ENCODE assay signal across 8 cellular contexts in the genomic region with DNA sequence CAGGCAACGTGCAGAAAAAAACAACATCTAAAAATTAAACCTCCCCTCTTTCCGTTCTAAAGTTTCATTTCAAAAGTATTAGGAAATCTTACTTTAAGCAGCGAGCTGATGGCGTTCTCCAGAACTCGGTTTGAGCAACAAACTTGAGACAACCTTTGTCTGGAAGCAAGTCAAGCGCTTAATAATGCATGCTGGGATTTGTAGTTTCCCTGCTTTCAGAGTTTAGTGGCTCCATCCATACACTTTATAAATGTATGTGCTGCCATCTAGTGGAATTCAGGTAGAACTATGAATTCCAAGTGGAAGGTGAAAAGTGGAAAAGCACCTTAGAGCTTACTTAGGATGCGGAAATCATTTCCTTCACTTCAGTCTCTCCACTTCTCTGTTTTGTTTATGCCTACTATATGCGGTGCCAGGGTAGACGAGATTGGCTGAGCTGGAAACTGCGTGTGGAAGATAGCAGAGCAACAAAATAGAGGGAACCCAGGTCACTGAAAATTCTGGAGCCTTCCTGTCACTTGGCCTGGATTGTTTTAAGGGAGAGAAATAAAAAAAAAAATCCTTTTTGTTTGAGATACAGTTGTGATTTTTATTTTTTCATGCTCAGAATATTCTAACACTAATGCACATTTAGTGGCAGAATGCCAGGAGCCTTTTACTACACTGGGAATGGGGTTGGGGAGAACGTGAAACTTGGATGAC. TPM values are rescaled to one million over a fixed set of nuclear protein-coding genes. Genes with fewer than 3 reads are reported as not detected.
A peak's percentile ranks its signal among the peaks of the same experiment; 100 is the strongest.
DNase-seq lines count a peak whose midpoint lies in the region; ATAC-seq and TF ChIP-seq lines count a peak whose summit lies in the region.

TSS of gene BDH2 (minus strand) at position 144 of the 702 bp plus-strand sequence. CDS start 3,580 bp downstream, outside the sequence.

- H3K4me1 ChIP-seq in breast epithelium (peaks cover 0 to 3% of the 10 kb centered on the region in 2 donors), iPS DF 6.9 (ENCODE audit: control insufficient read depth, insufficient read depth, low read length) (no peaks in the 10 kb centered on the region)

- H3K36me3 ChIP-seq in breast epithelium (no peaks in the 10 kb centered on the region), iPS DF 6.9 (ENCODE audit: control insufficient read depth, insufficient read depth, low read length) (no peaks in the 10 kb centered on the region)

- H3K9me3 ChIP-seq in breast epithelium (no peaks in the 10 kb centered on the region), iPS DF 6.9 (ENCODE audit: control insufficient read depth, insufficient read depth, low read length) (no peaks in the 10 kb centered on the region)

- H3K4me3 ChIP-seq in breast epithelium (peak within 1 kb of the TSS; percentile 43 to 59 (median 52)), iPS DF 6.9 (ENCODE audit: low read length) (peak within 1 kb of the TSS; percentile 22; the same call in 1 of the 2 replicates), retinal pigment epithelial cell (ENCODE audit: low read length) (peak within 1 kb of the TSS; percentile 66)

- H3K27ac ChIP-seq in breast epithelium = peak within 1 kb of the TSS; percentile 74 to 75
- H3K27ac ChIP-seq in iPS DF 6.9 (ENCODE audit: low read length) = no peak within 1 kb of the TSS

- TF ChIP-seq POLR2A in breast epithelium (IDR thresholded peaks at IDR 0.05) = no peak

- intact Hi-C loops in breast epithelium (cut with DNase I; ENCODE audit: low total_unique reads) = no loop called here

- no peaks in the 10 kb centered on the region for H3K27me3 ChIP-seq in breast epithelium
- H3K27me3 ChIP-seq in iPS DF 6.9 (ENCODE audit: control insufficient read depth, insufficient read depth, low read length) = no peaks in the 10 kb centered on the region

- ATAC-seq in GM18502 (IDR thresholded peaks at IDR 0.05; ENCODE audit: poor library complexity, unreplicated experiment) (peak; percentile 97), HG02938 (IDR thresholded peaks at IDR 0.05; ENCODE audit: unreplicated experiment) (peak; percentile 98)

- DNase-seq in AG08395 (ENCODE audit: low spot score) (peak; percentile 94), NCI-H1436 (lab: John Stamatoyannopoulos, UW) (peak; percentile 83), T-helper 1 cell (peak in 4 of 5 donors; percentile 17 to 84 (median 40)), breast epithelium (ENCODE audit: low spot score in 2 of 2) (peak in 1 of 2 donors; percentile 46), iPS DF 6.9 (ENCODE audit: low read depth, low spot score) (peak; percentile 48), retinal pigment epithelial cell (ENCODE audit: low read depth) (peak; percentile 92)

- TF ChIP-seq CTCF in breast epithelium (IDR thresholded peaks at IDR 0.05) = peak; percentile 65 to 83 (median 82)
- TF ChIP-seq CTCF in retinal pigment epithelial cell (conservative IDR thresholded peaks at IDR 0.05; ENCODE audit: low read depth, low read length) = peak; percentile 64

- WGBS in iPS DF 6.9 (ENCODE audit: insufficient coverage, insufficient read length) = no CpG with 5 or more reads among the region's 11 CpGs

RNA-seq across cellular contexts. Expression of gene BDH2, which starts in this region (rescaled TPM):
- 10 to 100 TPM; 65.2 to 97.3 (median 78.1) TPM for total RNA-seq in breast epithelium
